Comparison of ENCODE assay signal across 8 cellular contexts in genomic region chr6:27687154-27688013, GRCh38.
DNase-seq lines count a peak whose midpoint lies in the region; ATAC-seq, FAIRE-seq and TF ChIP-seq lines count a peak whose summit lies in the region.

No MANE protein-coding gene starts in this region.

- H3K36me3 ChIP-seq in BLaER1 treated with 17β-estradiol and CSF1 and Interleukin-3, amounts not matched to agents 10 nM and 100 nM: no peaks in the 10 kb centered on the region
- no peaks in the 10 kb centered on the region for H3K36me3 ChIP-seq in lower lobe of right lung

- H3K4me3 Mint-ChIP-seq in activated CD4-positive, alpha-beta T cell treated with anti-CD3 and anti-CD28 coated beads, Interleukin-2, amount 10 ng/mL, durations not matched to agents 7 days and 5 days: peak overlapping the region; percentile 78

- peak; percentile 52 for TF ChIP-seq CTCF in lower lobe of right lung (IDR thresholded peaks at IDR 0.05)

- H3K27me3 Mint-ChIP-seq in activated CD4-positive, alpha-beta T cell treated with anti-CD3 and anti-CD28 coated beads, Interleukin-2, amount 10 ng/mL, durations not matched to agents 7 days and 5 days: peaks cover 16% of the 10 kb centered on the region

- no peaks in the 10 kb centered on the region for H3K9me3 Mint-ChIP-seq in activated CD4-positive, alpha-beta T cell treated with anti-CD3 and anti-CD28 coated beads, Interleukin-2, amount 10 ng/mL, durations not matched to agents 7 days and 5 days

- peak; percentile 92 for FAIRE-seq in GM19239 (lab: Jason Lieb, UNC)

- CTCF ChIA-PET in activated CD4-positive, alpha-beta T cell treated with anti-CD3 and anti-CD28 coated beads, Interleukin-2, amount 10 ng/mL, durations not matched to agents 7 days and 5 days (lab: Charles Lee): interaction anchor here (0.6 to 1.7 kb wide), 11 partner anchors 10 to 560 kb away, joined by 3 to 11 read pairs (median 4); no protein-coding TSS in a partner anchor

- peak overlapping the region; percentile 59 to 82 (median 72) for H3K4me3 ChIP-seq in BLaER1 treated with 17β-estradiol and CSF1 and Interleukin-3, amounts not matched to agents 10 nM and 100 nM
- peak overlapping the region; percentile 57 for H3K4me3 ChIP-seq in lower lobe of right lung

- peak overlapping the region; percentile 84 for H3K27ac Mint-ChIP-seq in activated CD4-positive, alpha-beta T cell treated with anti-CD3 and anti-CD28 coated beads, Interleukin-2, amount 10 ng/mL, durations not matched to agents 7 days and 5 days

- ATAC-seq in HG03439 (IDR thresholded peaks at IDR 0.05; ENCODE audit: unreplicated experiment) (peak; percentile 56), lower lobe of right lung (peak; percentile 90 to 94)

- H3K4me2 ChIP-seq in BLaER1 treated with 17β-estradiol and CSF1 and Interleukin-3, amounts not matched to agents 10 nM and 100 nM: peak overlapping the region; percentile 68 to 90 (median 76)

- no peaks in the 10 kb centered on the region for H3K9me3 ChIP-seq in BLaER1 treated with 17β-estradiol and CSF1 and Interleukin-3, amounts not matched to agents 10 nM and 100 nM (replicated peaks in 1 of 11)
- H3K9me3 ChIP-seq in lower lobe of right lung: no peaks in the 10 kb centered on the region

- H3K9ac ChIP-seq in BLaER1 treated with 17β-estradiol and CSF1 and Interleukin-3, amounts not matched to agents 10 nM and 100 nM: peak overlapping the region; percentile 71 to 83 (median 80)

- H3K27ac ChIP-seq in BLaER1 treated with 17β-estradiol and CSF1 and Interleukin-3, amounts not matched to agents 10 nM and 100 nM: peak overlapping the region in 10 of 11 experiments; percentile 42 to 81 (median 70); a peak in 20 of 22 replicates
- no peak overlapping the region for H3K27ac ChIP-seq in lower lobe of right lung

- DNase-seq in GM19239 (ENCODE audit: insufficient read length, low spot score): no peak
- peak; percentile 69 for DNase-seq in NCI-H524 treated with DMSO at 0.1 percent for 48 hours (lab: John Stamatoyannopoulos, UW)
- peak; percentile 72 for DNase-seq in activated CD4-positive, alpha-beta T cell treated with anti-CD3 and anti-CD28 coated beads, Interleukin-2, amount 10 ng/mL, durations not matched to agents 7 days and 5 days
- peak; percentile 84 for DNase-seq in dermis blood vessel endothelial cell
- DNase-seq in lower lobe of right lung: peak; percentile 79
- peak; percentile 60 to 61 (median 60) for DNase-seq in stimulated activated CD4-positive, alpha-beta T cell treated with anti-CD3 and anti-CD28 coated beads, TNF-alpha, amount 100 ng/mL, for 4 hours (ENCODE audit: low read depth in 3 of 3)

- 0 out of 22 replicates have a peak, but pooled peaks cover 0 to 4% (median 0%) of the 10 kb centered on the region in 11 experiments for H4K20me1 ChIP-seq in BLaER1 treated with 17β-estradiol and CSF1 and Interleukin-3, amounts not matched to agents 10 nM and 100 nM

- peaks cover 19% of the 10 kb centered on the region for H3K4me1 Mint-ChIP-seq in activated CD4-positive, alpha-beta T cell treated with anti-CD3 and anti-CD28 coated beads, Interleukin-2, amount 10 ng/mL, durations not matched to agents 7 days and 5 days

- no peaks in the 10 kb centered on the region for H3K27me3 ChIP-seq in BLaER1 treated with 17β-estradiol and CSF1 and Interleukin-3, amounts not matched to agents 10 nM and 100 nM
- peaks cover 10% of the 10 kb centered on the region for H3K27me3 ChIP-seq in lower lobe of right lung (ENCODE audit: low read depth)

- intact Hi-C loops in lower lobe of right lung (cut with DNase I): no loop called here

- POLR2A ChIA-PET in activated CD4-positive, alpha-beta T cell treated with anti-CD3 and anti-CD28 coated beads, Interleukin-2, amount 10 ng/mL, durations not matched to agents 7 days and 5 days (lab: Charles Lee): no interaction called here

- no peaks in the 10 kb centered on the region for H3K36me3 Mint-ChIP-seq in activated CD4-positive, alpha-beta T cell treated with anti-CD3 and anti-CD28 coated beads, Interleukin-2, amount 10 ng/mL, durations not matched to agents 7 days and 5 days (ENCODE audit: low read depth)

- H3K4me1 ChIP-seq in BLaER1 treated with 17β-estradiol and CSF1 and Interleukin-3, amounts not matched to agents 10 nM and 100 nM: peaks cover 0 to 4% (median 0%) of the 10 kb centered on the region in 10 experiments; a peak in 4 of 20 replicates
- peaks cover 6% of the 10 kb centered on the region for H3K4me1 ChIP-seq in lower lobe of right lung
